ENCODE assay signal across 16 cellular contexts in genomic region chr12:60535363-60535762, GRCh38.
A peak's percentile ranks its signal among the peaks of the same experiment; 100 is the strongest.
DNase-seq lines count a peak whose midpoint lies in the region; ATAC-seq and TF ChIP-seq lines count a peak whose summit lies in the region.
"Had no signal": no experiment of that assay in that cellular context is flagged by ENCODE, and none has a peak within 500 bp of the region (broad histone marks: within the 10 kb centered on the region; RNA-seq: fewer than 3 reads in every experiment).

No MANE protein-coding gene starts in this region.

- H3K9me1 ChIP-seq in IMR-90 (ENCODE audit: insufficient read depth, low read length), result no peaks in the 10 kb centered on the region

- H3K79me1 ChIP-seq in IMR-90 (ENCODE audit: low read depth in 1 of 2, low read length in 2 of 2) (no peaks in the 10 kb centered on the region), mesenchymal stem cell (replicated peaks; ENCODE audit: low read length, poor library complexity, severe bottlenecking) (no peaks in the 10 kb centered on the region)

- H3K27ac ChIP-seq in IMR-90 (ENCODE audit: insufficient read depth, low read length) (no peak overlapping the region), mesenchymal stem cell (ENCODE audit: low read length, poor library complexity, severe bottlenecking) (no peak overlapping the region), brain microvascular endothelial cell (no peak overlapping the region)
- H3K27ac ChIP-seq: BLaER1, SJSA1 had no signal

- H2BK120ac ChIP-seq in IMR-90 (ENCODE audit: low read depth, low read length) (no peak overlapping the region), mesenchymal stem cell (ENCODE audit: low read depth, low read length) (no peak overlapping the region)

- POLR2A ChIA-PET in BJ (lab: Charles Lee), result no interaction called here
- POLR2A ChIA-PET in IMR-90 (lab: Charles Lee; ENCODE audit: unreplicated experiment), result no interaction called here

- no peak overlapping the region for H2BK5ac ChIP-seq in IMR-90 (ENCODE audit: low read depth, low read length, poor library complexity, severe bottlenecking)
- H2BK5ac ChIP-seq in mesenchymal stem cell (ENCODE audit: low read depth, low read length, poor library complexity, severe bottlenecking), result no peak overlapping the region

- H3K4ac ChIP-seq in IMR-90 (ENCODE audit: low read depth, low read length) (no peak overlapping the region), mesenchymal stem cell (ENCODE audit: low read depth in 1 of 2, low read length in 2 of 2) (no peak overlapping the region)

- H3K18ac ChIP-seq in IMR-90 (ENCODE audit: low read depth, low read length), result no peak overlapping the region; the same call in 1 of the 2 replicates
- H3K18ac ChIP-seq in mesenchymal stem cell (ENCODE audit: low read depth in 1 of 2, low read length in 2 of 2), result no peak overlapping the region

- H4K5ac ChIP-seq in IMR-90 (ENCODE audit: low read depth, low read length), result no peak overlapping the region; the same call in 1 of the 2 replicates

- H3K4me3 ChIP-seq in BJ (ENCODE audit: low read depth, low read length) (no peak overlapping the region), IMR-90 (ENCODE audit: insufficient read depth, low read depth, low read length) (no peak overlapping the region), choroid plexus epithelial cell (ENCODE audit: low read depth, low read length) (no peak overlapping the region), mesenchymal stem cell (ENCODE audit: insufficient read depth in 1 of 2, low read depth in 1 of 2, low read length in 2 of 2) (no peak overlapping the region), brain microvascular endothelial cell (ENCODE audit: low read depth, low read length) (no peak overlapping the region), mucosa of descending colon (no peak overlapping the region)
- H3K4me3 ChIP-seq: BLaER1, SJSA1 had no signal

- H2BK20ac ChIP-seq in IMR-90 (ENCODE audit: low read depth, low read length), result no peak overlapping the region

- H2AK5ac ChIP-seq in IMR-90 (ENCODE audit: low read depth, low read length) (no peak overlapping the region), mesenchymal stem cell (ENCODE audit: low read length, severe bottlenecking) (no peak overlapping the region)

- H3K36me3 ChIP-seq in BJ (ENCODE audit: control insufficient read depth, insufficient read depth, low read length) (no peaks in the 10 kb centered on the region), IMR-90 (ENCODE audit: control insufficient read depth, insufficient read depth, low read length) (no peaks in the 10 kb centered on the region), mesenchymal stem cell (ENCODE audit: control insufficient read depth in 1 of 2, insufficient read depth in 2 of 2, low read depth in 1 of 2, low read length in 2 of 2) (no peaks in the 10 kb centered on the region), brain microvascular endothelial cell (replicated peaks) (no peaks in the 10 kb centered on the region), mucosa of descending colon (ENCODE audit: low read depth) (no peaks in the 10 kb centered on the region)
- H3K36me3 ChIP-seq: BLaER1, SJSA1 had no signal

- H4K8ac ChIP-seq in IMR-90 (ENCODE audit: low read depth in 2 of 2, low read length in 2 of 2) (no peak overlapping the region), mesenchymal stem cell (ENCODE audit: low read length) (no peak overlapping the region)

- H3K4me1 ChIP-seq in IMR-90 (ENCODE audit: control insufficient read depth, insufficient read depth, low read length) (no peaks in the 10 kb centered on the region), mesenchymal stem cell (ENCODE audit: control insufficient read depth, insufficient read depth, low read depth, low read length) (no peaks in the 10 kb centered on the region), mucosa of descending colon (ENCODE audit: low read depth) (no peaks in the 10 kb centered on the region)
- H3K4me1 ChIP-seq: BLaER1, SJSA1 had no signal

- intact Hi-C loops in IMR-90 (cut with micrococcal nuclease), result no loop called here
- intact Hi-C loops in mucosa of descending colon (cut with DNase I, micrococcal nuclease), result no loop called here

- no peak for TF ChIP-seq RAD21 in IMR-90 (IDR thresholded peaks at IDR 0.05; ENCODE audit: low read length)

- no peak overlapping the region for H3K14ac ChIP-seq in IMR-90 (replicated peaks; ENCODE audit: low read depth, low read length)
- no peak overlapping the region for H3K14ac ChIP-seq in mesenchymal stem cell (ENCODE audit: low read length in 2 of 2)

- ATAC-seq in IMR-90 (ENCODE audit: low read depth), result no peak; the same call in 1 of the 2 replicates
- ATAC-seq in mucosa of descending colon, result no peak
- ATAC-seq: CD8-positive, alpha-beta T cell; T-helper 17 cell had no signal

- no peak overlapping the region for H4K91ac ChIP-seq in IMR-90 (ENCODE audit: insufficient read depth, low read depth, low read length)
- no peak overlapping the region for H4K91ac ChIP-seq in mesenchymal stem cell (ENCODE audit: low read length)

- DNase-seq in BJ (ENCODE audit: low read depth) (peak; percentile 22), IMR-90 (peak; percentile 0), choroid plexus epithelial cell (ENCODE audit: low read depth) (peak; percentile 2), mesenchymal stem cell (peak; percentile 5), brain microvascular endothelial cell (no peak), amniotic stem cell (lab: John Stamatoyannopoulos, UW) (no peak), mucosa of descending colon (no peak)
- DNase-seq: CD8-positive, alpha-beta T cell; DMS79 treated with DMSO at 0.1 percent for 48 hours; GOT3; NCI-H1105; NCI-H2081 treated with DMSO at 0.1 percent for 48 hours; NCI-H510A treated with DMSO at 0.1 percent for 48 hours; T-helper 17 cell had no signal

- no peak overlapping the region for H3K56ac ChIP-seq in IMR-90 (ENCODE audit: extremely low read depth, insufficient read depth, low read length)

- H3K9ac ChIP-seq in IMR-90 (ENCODE audit: low read depth, low read length) (no peak overlapping the region), mesenchymal stem cell (ENCODE audit: low read length) (no peak overlapping the region)
- H3K9ac ChIP-seq: BLaER1 had no signal

- in situ Hi-C loops in IMR-90 (cut with MboI; ENCODE audit: low sequenced_read_pairs) (no loop called here), brain microvascular endothelial cell (cut with HindIII; ENCODE audit: low pct_ligation_motif_present, low sequenced_read_pairs) (no loop called here)

- dilution Hi-C loops in IMR-90 (cut with HindIII; ENCODE audit: low sequenced_read_pairs, unreplicated experiment), result no loop called here

- BruUV-seq in IMR-90 (replicated peaks; lab: Mats Ljungman, UMichigan), result no TSS peak

- no peak overlapping the region for H3K23ac ChIP-seq in IMR-90 (ENCODE audit: low read depth, low read length)
- H3K23ac ChIP-seq in mesenchymal stem cell (ENCODE audit: low read length in 2 of 2), result no peak overlapping the region

- no peak overlapping the region for H3K4me2 ChIP-seq in IMR-90 (ENCODE audit: low read depth, low read length)
- no peak overlapping the region for H3K4me2 ChIP-seq in mesenchymal stem cell (ENCODE audit: low read length, poor library complexity, severe bottlenecking)
- H3K4me2 ChIP-seq: BLaER1 had no signal

- H2AK9ac ChIP-seq in IMR-90 (replicated peaks; ENCODE audit: low read depth, low read length, poor library complexity), result no peak overlapping the region

- TF ChIP-seq POLR2A in IMR-90 (IDR thresholded peaks at IDR 0.05; ENCODE audit: low read depth, low read length), result no peak

- no peaks in the 10 kb centered on the region for H3K9me3 ChIP-seq in IMR-90 (ENCODE audit: control insufficient read depth, insufficient read depth, low read length)
- H3K9me3 ChIP-seq in mesenchymal stem cell (ENCODE audit: control insufficient read depth, low read length), result no peaks in the 10 kb centered on the region
- peaks cover 7% of the 10 kb centered on the region for H3K9me3 ChIP-seq in mucosa of descending colon
- H3K9me3 ChIP-seq: BLaER1, SJSA1 had no signal

- H4K20me1 ChIP-seq in IMR-90 (ENCODE audit: insufficient read depth, low read length), result no peaks in the 10 kb centered on the region
- H4K20me1 ChIP-seq: BLaER1 had no signal

- CTCF ChIA-PET in BJ (lab: Yijun Ruan, JAX) (no interaction called here), IMR-90 (lab: Yijun Ruan, JAX) (no interaction called here)

- no peak overlapping the region for H2BK15ac ChIP-seq in IMR-90 (ENCODE audit: low read depth, low read length)
- no peak overlapping the region for H2BK15ac ChIP-seq in mesenchymal stem cell (ENCODE audit: low read depth, poor library complexity, severe bottlenecking)

- TF ChIP-seq CTCF in BJ (IDR thresholded peaks at IDR 0.05; ENCODE audit: insufficient read depth, low read depth, low read length) (no peak), IMR-90 (conservative IDR thresholded peaks at IDR 0.05; ENCODE audit: low read depth, low read length) (no peak), choroid plexus epithelial cell (conservative IDR thresholded peaks at IDR 0.05; ENCODE audit: low read depth, low read length) (no peak), brain microvascular endothelial cell (IDR thresholded peaks at IDR 0.05; ENCODE audit: low read depth, low read length, missing control alignments) (no peak), mucosa of descending colon (IDR thresholded peaks at IDR 0.05) (no peak)

- H3K27me3 ChIP-seq in BJ (ENCODE audit: control insufficient read depth, insufficient read depth, low read length) (no peaks in the 10 kb centered on the region), IMR-90 (ENCODE audit: control insufficient read depth, insufficient read depth, low read length) (no peaks in the 10 kb centered on the region), mesenchymal stem cell (ENCODE audit: control insufficient read depth in 1 of 2, insufficient read depth in 1 of 2, low read length in 2 of 2) (no peaks in the 10 kb centered on the region), brain microvascular endothelial cell (replicated peaks) (no peaks in the 10 kb centered on the region)
- H3K27me3 ChIP-seq: BLaER1, SJSA1 had no signal

- H2BK12ac ChIP-seq in mesenchymal stem cell (ENCODE audit: low read length in 2 of 2), result no peak overlapping the region

- H2AFZ ChIP-seq in IMR-90 (replicated peaks; ENCODE audit: low read length, poor library complexity), result no peak overlapping the region
- no peak overlapping the region for H2AFZ ChIP-seq in mesenchymal stem cell (ENCODE audit: low read depth, low read length)

TF ChIP-seq in IMR-90, 13 proteins besides CTCF, POLR2A, EP300 and RAD21:
- no peak for TF ChIP-seq MAZ (IDR thresholded peaks at IDR 0.05; ENCODE audit: borderline replicate concordance, low read depth, low read length)
- TF ChIP-seq MAFK (IDR thresholded peaks at IDR 0.05; ENCODE audit: low read depth, low read length), result no peak
- TF ChIP-seq RFX5 (IDR thresholded peaks at IDR 0.05; ENCODE audit: low read depth, low read length), result no peak
- TF ChIP-seq CEBPB (IDR thresholded peaks at IDR 0.05; ENCODE audit: low read depth, low read length), result peak; percentile 51

Comparison
In these comparisons a context has a peak if more than half of its experiments do, and no peak if none do; other contexts are left out.
1. DNase-seq: peak in BJ (single experiment), IMR-90 (single experiment), choroid plexus epithelial cell (single experiment) and mesenchymal stem cell (single experiment); none in brain microvascular endothelial cell (single experiment), amniotic stem cell (single experiment) and mucosa of descending colon (0 of 3).